Comparison of ENCODE assay signal across 14 cellular contexts in the genomic region with DNA sequence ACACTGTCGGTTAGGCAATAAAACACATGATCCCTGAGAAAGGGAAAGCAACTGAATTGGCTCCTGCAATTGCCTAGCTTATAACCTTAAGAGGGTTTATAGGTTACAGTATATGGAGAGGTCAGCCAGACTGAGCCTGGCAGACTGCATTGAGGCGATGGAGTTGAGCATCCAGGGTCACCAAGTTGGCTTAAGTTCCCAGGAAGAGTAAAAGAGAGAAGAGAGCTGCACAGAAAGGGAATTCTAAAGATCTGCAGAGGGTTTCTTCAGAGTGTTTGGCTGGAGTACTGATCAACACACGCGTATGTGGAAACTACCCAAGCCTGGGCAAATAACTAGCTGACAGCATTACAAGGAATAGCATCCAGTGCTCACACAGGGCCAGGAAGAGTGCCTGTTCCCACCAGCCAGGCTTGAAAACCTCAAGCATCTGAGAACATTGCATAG. TPM values are rescaled to one million over a fixed set of nuclear protein-coding genes. Genes with fewer than 3 reads are reported as not detected.
DNase-seq lines count a peak whose midpoint lies in the region; ATAC-seq and TF ChIP-seq lines count a peak whose summit lies in the region.
"Had no signal": no experiment of that assay in that cellular context is flagged by ENCODE, and none has a peak within 500 bp of the region (broad histone marks: within the 10 kb centered on the region; RNA-seq: fewer than 3 reads in every experiment).

No MANE protein-coding gene starts in this region.

- H3K18ac ChIP-seq in mesenchymal stem cell (ENCODE audit: low read depth in 1 of 2, low read length in 2 of 2), result no peak overlapping the region

- peak overlapping the region; percentile 61 for H4K91ac ChIP-seq in mesenchymal stem cell (ENCODE audit: low read length)

- intact Hi-C loops in stomach (cut with DNase I; ENCODE audit: low total_unique reads), result no loop called here

- H3K9ac ChIP-seq in mesenchymal stem cell (ENCODE audit: low read length), result peak overlapping the region; percentile 64

- no peak for TF ChIP-seq POLR2A in stomach (IDR thresholded peaks at IDR 0.05)

- H3K4me3 ChIP-seq in MG63 (no peak overlapping the region), mesenchymal stem cell (ENCODE audit: insufficient read depth in 1 of 2, low read depth in 1 of 2, low read length in 2 of 2) (peak overlapping the region in 1 of 2 experiments; percentile 52), stomach (no peak overlapping the region)
- H3K4me3 ChIP-seq: hepatocyte, tibial nerve had no signal

- H3K23ac ChIP-seq in mesenchymal stem cell (ENCODE audit: low read length in 2 of 2), result no peak overlapping the region

- no peak overlapping the region for H2AFZ ChIP-seq in mesenchymal stem cell (ENCODE audit: low read depth, low read length)
- H2AFZ ChIP-seq: hepatocyte had no signal

- no peak overlapping the region for H2BK120ac ChIP-seq in mesenchymal stem cell (ENCODE audit: low read depth, low read length)

- WGBS in mesenchymal stem cell, result 80% methylated on average over 4 of the region's 4 CpGs
- WGBS in stomach, 5 donors, result 41 to 55% (median 46%) methylated on average over 4 of the region's 4 CpGs

- H3K27me3 ChIP-seq in MG63 (no peaks in the 10 kb centered on the region), mesenchymal stem cell (ENCODE audit: control insufficient read depth in 1 of 2, insufficient read depth in 1 of 2, low read length in 2 of 2) (no peaks in the 10 kb centered on the region), stomach (no peaks in the 10 kb centered on the region)
- H3K27me3 ChIP-seq: hepatocyte, tibial nerve had no signal

- no peak overlapping the region for H3K4ac ChIP-seq in mesenchymal stem cell (ENCODE audit: low read depth in 1 of 2, low read length in 2 of 2)

- H3K4me2 ChIP-seq in mesenchymal stem cell (ENCODE audit: low read length, poor library complexity, severe bottlenecking), result no peak overlapping the region
- H3K4me2 ChIP-seq: hepatocyte had no signal

- H3K79me1 ChIP-seq in mesenchymal stem cell (replicated peaks; ENCODE audit: low read length, poor library complexity, severe bottlenecking), result peaks cover 8% of the 10 kb centered on the region

- no peak for TF ChIP-seq EP300 in stomach (IDR thresholded peaks at IDR 0.05)

- H2BK15ac ChIP-seq in mesenchymal stem cell (ENCODE audit: low read depth, poor library complexity, severe bottlenecking), result no peak overlapping the region

- H3K4me1 ChIP-seq in mesenchymal stem cell (ENCODE audit: control insufficient read depth, insufficient read depth, low read depth, low read length) (no peaks in the 10 kb centered on the region), stomach (peaks cover 16 to 50% (median 39%) of the 10 kb centered on the region in 4 donors)

- H2BK12ac ChIP-seq in mesenchymal stem cell (ENCODE audit: low read length in 2 of 2), result no peak overlapping the region

- no peak overlapping the region for H4K8ac ChIP-seq in mesenchymal stem cell (ENCODE audit: low read length)

- H2AK5ac ChIP-seq in mesenchymal stem cell (ENCODE audit: low read length, severe bottlenecking), result no peak overlapping the region

- no peak overlapping the region for H3K14ac ChIP-seq in mesenchymal stem cell (ENCODE audit: low read length in 2 of 2)

- TF ChIP-seq CTCF in stomach (IDR thresholded peaks at IDR 0.05), result no peak

- H3K27ac ChIP-seq in mesenchymal stem cell (ENCODE audit: low read length, poor library complexity, severe bottlenecking) (no peak overlapping the region), stomach (peak overlapping the region in 3 of 5 donors; percentile 23 to 54 (median 52))
- H3K27ac ChIP-seq: hepatocyte, VCaP had no signal

- ATAC-seq in GM19452 (IDR thresholded peaks at IDR 0.05; ENCODE audit: unreplicated experiment), result no peak
- ATAC-seq: natural killer cell treated with Interleukin-12 subunit alpha and Interleukin-12 subunit beta and Interleukin-15 and Interleukin-18, amount 100 ng/mL, for 72 hours; T-cell had no signal

- no peak overlapping the region for H2BK5ac ChIP-seq in mesenchymal stem cell (ENCODE audit: low read depth, low read length, poor library complexity, severe bottlenecking)

- H3K36me3 ChIP-seq in MG63, result peaks cover 12% of the 10 kb centered on the region
- peaks cover 0 to 29% of the 10 kb centered on the region in 2 experiments for H3K36me3 ChIP-seq in mesenchymal stem cell (ENCODE audit: control insufficient read depth in 1 of 2, insufficient read depth in 2 of 2, low read depth in 1 of 2, low read length in 2 of 2)
- peaks cover 0 to 11% (median 4%) of the 10 kb centered on the region in 4 donors for H3K36me3 ChIP-seq in stomach

- no peaks in the 10 kb centered on the region for H3K9me3 ChIP-seq in MG63
- H3K9me3 ChIP-seq in mesenchymal stem cell (ENCODE audit: control insufficient read depth, low read length), result no peaks in the 10 kb centered on the region
- no peaks in the 10 kb centered on the region for H3K9me3 ChIP-seq in stomach
- H3K9me3 ChIP-seq: tibial nerve had no signal

- DNase-seq in MG63 (peak; percentile 6), fibroblast of the conjunctiva (ENCODE audit: low read depth) (peak; percentile 52), mesenchymal stem cell (peak; percentile 46), stomach (no peak), GDM1 (lab: John Stamatoyannopoulos, UW) (no peak), activated T-cell treated with anti-CD3 and anti-CD28 coated beads for 4 hours (no peak), NCI-H1105 treated with DMSO at 0.1 percent for 48 hours (lab: John Stamatoyannopoulos, UW) (no peak)
- DNase-seq: NCI-H2081, T-cell had no signal

RNA-seq across cellular contexts. Expression of gene ANKMY2, which starts 11.2 kb away (rescaled TPM):
- 18.5 and 21.0 TPM in 2 replicates for total RNA-seq in MG63 (2014; rRNA removed; shearing (Covaris generic); ENCODE audit: low replicate concordance)
- polyA plus RNA-seq in mesenchymal stem cell (2013, experiment 1 of 2), result 15.2 TPM
- 15.9 TPM for polyA plus RNA-seq in mesenchymal stem cell (2013, experiment 2 of 2)
- total RNA-seq in stomach, result 10 to 100 TPM in 4 of 5 donors, 1 to 10 TPM in 1; 2.6 to 39.8 (median 33.3) TPM
- polyA plus RNA-seq in stomach, result 10 to 100 TPM; 11.5 to 27.2 (median 13.7) TPM

RNA-seq across cellular contexts. Expression of gene BZW2, which starts 11.7 kb away (rescaled TPM):
- total RNA-seq in MG63 (2014; rRNA removed; shearing (Covaris generic); ENCODE audit: low replicate concordance), result 120 and 182 TPM in 2 replicates
- 47.8 TPM for polyA plus RNA-seq in mesenchymal stem cell (2013, experiment 1 of 2)
- 48.5 TPM for polyA plus RNA-seq in mesenchymal stem cell (2013, experiment 2 of 2)
- total RNA-seq in stomach, result 100 to 1,000 TPM in 1 of 5 donors, 10 to 100 TPM in 4; 25.5 to 110 (median 84.2) TPM
- 10 to 100 TPM; 53.0 to 76.7 (median 57.8) TPM for polyA plus RNA-seq in stomach

Comparison
In these comparisons a context has a peak if more than half of its experiments do, and no peak if none do; other contexts are left out.
1. DNase-seq: peak in MG63 (single experiment), fibroblast of the conjunctiva (single experiment) and mesenchymal stem cell (single experiment); none in stomach (single experiment), GDM1 (single experiment), activated T-cell treated with anti-CD3 and anti-CD28 coated beads for 4 hours (single experiment) and NCI-H1105 treated with DMSO at 0.1 percent for 48 hours (single experiment).